Comparison of ENCODE assay signal across 10 cellular contexts in the genomic region with DNA sequence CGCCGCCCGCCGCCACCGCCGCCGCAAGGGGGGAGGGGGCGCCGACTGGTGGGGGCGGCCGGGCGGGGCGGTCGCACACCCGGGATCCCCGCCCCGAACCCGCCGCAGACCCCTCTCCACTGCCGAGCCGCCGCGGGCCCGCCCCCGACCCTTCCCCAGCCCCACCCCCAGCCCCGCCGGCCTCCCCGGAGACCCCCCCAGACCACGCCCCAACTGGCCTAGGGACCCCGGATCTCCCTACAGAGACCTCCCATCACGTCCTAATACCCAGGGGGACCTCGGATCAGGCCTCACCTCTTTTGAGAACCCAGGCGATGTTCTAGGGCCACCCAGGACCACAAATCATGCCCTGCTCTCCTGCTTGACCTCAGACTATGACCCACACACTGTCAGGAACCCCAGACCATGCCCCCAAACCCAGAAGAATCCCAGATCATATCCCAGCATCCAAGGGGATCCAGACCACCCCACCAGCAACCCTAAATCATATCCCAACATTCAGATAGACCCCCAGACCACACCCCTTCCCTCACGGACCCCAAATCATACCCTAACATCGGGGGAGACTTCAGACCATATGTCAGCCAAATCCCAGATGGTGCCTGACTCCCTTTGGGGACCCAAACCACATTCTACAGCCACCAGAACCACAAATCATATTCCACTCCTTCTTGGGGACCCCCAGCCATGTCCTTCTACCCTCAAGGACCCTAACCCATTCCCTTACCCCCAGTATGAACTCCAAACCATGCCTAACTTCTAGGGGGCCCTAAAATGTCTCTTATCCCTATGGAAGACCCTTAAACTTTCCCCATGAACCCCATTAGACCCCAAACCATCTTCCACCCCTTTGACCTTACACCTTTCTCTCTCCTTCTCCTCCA. TPM values are rescaled to one million over a fixed set of nuclear protein-coding genes. Genes with fewer than 3 reads are reported as not detected.
DNase-seq lines count a peak whose midpoint lies in the region; ATAC-seq and TF ChIP-seq lines count a peak whose summit lies in the region.
"Had no signal": no experiment of that assay in that cellular context is flagged by ENCODE, and none has a peak within 500 bp of the region (broad histone marks: within the 10 kb centered on the region; RNA-seq: fewer than 3 reads in every experiment).

No MANE protein-coding gene starts in this region.

- peak overlapping the region; percentile 76 for H3K4me3 Mint-ChIP-seq in activated naive CD8-positive, alpha-beta T cell treated with anti-CD3 and anti-CD28 coated beads, Interleukin-2, amount 50 U/mL, for 24 hours
- H3K4me3 Mint-ChIP-seq in naive thymus-derived CD8-positive, alpha-beta T cell, result peak overlapping the region; percentile 73 to 91 (median 84)

- no peaks in the 10 kb centered on the region for H3K9me3 ChIP-seq in AG04450 (ENCODE audit: control insufficient read depth, insufficient read depth, low read length)

- CTCF ChIA-PET in AG04450 (lab: Charles Lee), result no interaction called here

- peaks cover 17% of the 10 kb centered on the region for H3K4me1 Mint-ChIP-seq in activated naive CD8-positive, alpha-beta T cell treated with anti-CD3 and anti-CD28 coated beads, Interleukin-2, amount 50 U/mL, for 24 hours
- peaks cover 23 to 51% (median 37%) of the 10 kb centered on the region in 4 donors for H3K4me1 Mint-ChIP-seq in naive thymus-derived CD8-positive, alpha-beta T cell

- no peaks in the 10 kb centered on the region for H3K9me3 Mint-ChIP-seq in activated naive CD8-positive, alpha-beta T cell treated with anti-CD3 and anti-CD28 coated beads, Interleukin-2, amount 50 U/mL, for 24 hours
- no peaks in the 10 kb centered on the region for H3K9me3 Mint-ChIP-seq in naive thymus-derived CD8-positive, alpha-beta T cell

- H3K27ac ChIP-seq in AG04450 (ENCODE audit: low read depth, low read length), result no peak overlapping the region

- DNase-seq in AG04450 (ENCODE audit: low read depth, low spot score) (no peak), H7 (peak; percentile 97), mesenteric fat pad (ENCODE audit: low spot score) (no peak)
- DNase-seq in activated naive CD8-positive, alpha-beta T cell treated with anti-CD3 and anti-CD28 coated beads, Interleukin-2, amount 50 U/mL, for 24 hours, result no peak
- DNase-seq in naive thymus-derived CD8-positive, alpha-beta T cell, result peak in 1 of 10 donors; percentile 43
- DNase-seq in stimulated activated CD8-positive, alpha-beta memory T cell treated with anti-CD3 and anti-CD28 coated beads, Interleukin-4, amount 100 ng/mL, for 48 hours, result no peak
- DNase-seq: DMS79, NCI-H187 treated with DMSO at 0.1 percent for 48 hours had no signal

- no peaks in the 10 kb centered on the region for H3K36me3 ChIP-seq in H7 (replicated peaks; ENCODE audit: control insufficient read depth, insufficient read depth, low read length)

- POLR2A ChIA-PET in AG04450 (lab: Yijun Ruan, JAX), result no interaction called here
- POLR2A ChIA-PET in naive thymus-derived CD8-positive, alpha-beta T cell (lab: Charles Lee), result interaction anchor here (0.7 to 1.5 kb wide), 2 partner anchors 15 to 263 kb away, joined by 6 to 7 read pairs; a partner anchor contains a TSS

- H3K27ac Mint-ChIP-seq in activated naive CD8-positive, alpha-beta T cell treated with anti-CD3 and anti-CD28 coated beads, Interleukin-2, amount 50 U/mL, for 24 hours, result peak overlapping the region; percentile 71
- peak overlapping the region; percentile 75 to 96 (median 90) for H3K27ac Mint-ChIP-seq in naive thymus-derived CD8-positive, alpha-beta T cell

- peaks cover 33% of the 10 kb centered on the region for H3K27me3 ChIP-seq in AG04450 (ENCODE audit: control insufficient read depth, insufficient read depth, low read length)
- H3K27me3 ChIP-seq in H7 (ENCODE audit: control insufficient read depth, insufficient read depth, low read length), result peaks cover 22% of the 10 kb centered on the region

- no peak for TF ChIP-seq CTCF in AG04450 (IDR thresholded peaks at IDR 0.05; ENCODE audit: low read depth, low read length)

- no peak for ATAC-seq in activated naive CD8-positive, alpha-beta T cell treated with anti-CD3 and anti-CD28 coated beads, Interleukin-2, amount 50 U/mL, for 24 hours
- ATAC-seq in naive thymus-derived CD8-positive, alpha-beta T cell, result peak in 1 of 2 donors; percentile 32
- ATAC-seq in HG03342 (IDR thresholded peaks at IDR 0.05; ENCODE audit: unreplicated experiment) (no peak), HG03280 (IDR thresholded peaks at IDR 0.05; ENCODE audit: unreplicated experiment) (no peak)

- H3K4me3 ChIP-seq in AG04450 (ENCODE audit: low read depth, low read length), result 0 out of 2 replicates have a peak overlapping the region, but pooled peaks have one; percentile 17
- peak overlapping the region; percentile 33 for H3K4me3 ChIP-seq in H7 (ENCODE audit: insufficient read depth, low read depth, low read length)

- H3K27me3 Mint-ChIP-seq in activated naive CD8-positive, alpha-beta T cell treated with anti-CD3 and anti-CD28 coated beads, Interleukin-2, amount 50 U/mL, for 24 hours, result no peaks in the 10 kb centered on the region
- H3K27me3 Mint-ChIP-seq in naive thymus-derived CD8-positive, alpha-beta T cell, result no peaks in the 10 kb centered on the region

- no peaks in the 10 kb centered on the region for H3K36me3 Mint-ChIP-seq in activated naive CD8-positive, alpha-beta T cell treated with anti-CD3 and anti-CD28 coated beads, Interleukin-2, amount 50 U/mL, for 24 hours (ENCODE audit: low read depth)
- H3K36me3 Mint-ChIP-seq in naive thymus-derived CD8-positive, alpha-beta T cell, result peaks cover 0 to 26% (median 0%) of the 10 kb centered on the region in 3 donors

RNA-seq across cellular contexts. Expression of a gene that starts 0.5 kb away (rescaled TPM):
- polyA plus RNA-seq in AG04450 (2011; rRNA removed), result 0.15 and 0.16 TPM in 2 replicates
- polyA minus RNA-seq in AG04450 (2011; rRNA and poly(A)+ RNA removed), result 0.13 and 0.18 TPM in 2 replicates
- 1.9 and 2.4 TPM in 2 replicates for total RNA-seq in H7 (2014; rRNA removed; shearing (Covaris generic))
- 10 to 100 TPM; 10.1 TPM for total RNA-seq in naive thymus-derived CD8-positive, alpha-beta T cell
- 1 to 10 TPM; 3.2 to 4.4 (median 3.5) TPM for polyA plus RNA-seq in naive thymus-derived CD8-positive, alpha-beta T cell
- total RNA-seq in mesenteric fat pad, result 1.1 TPM

RNA-seq across cellular contexts. Expression of a gene that starts 14.7 kb away (rescaled TPM):
- polyA plus RNA-seq in AG04450 (2011; rRNA removed), result 0.17 and 0.26 TPM in 2 replicates
- polyA minus RNA-seq in AG04450 (2011; rRNA and poly(A)+ RNA removed), result not detected in 2 replicates
- 0.63 TPM in 1 of 2 replicates, not detected in the other for total RNA-seq in H7 (2014; rRNA removed; shearing (Covaris generic))
- total RNA-seq in naive thymus-derived CD8-positive, alpha-beta T cell, result 100 to 1,000 TPM; 373 to 393 TPM
- 1,000 to 10,000 TPM; 1,026 to 1,392 (median 1,316) TPM for polyA plus RNA-seq in naive thymus-derived CD8-positive, alpha-beta T cell
- 119 TPM for total RNA-seq in mesenteric fat pad

RNA-seq across cellular contexts. Expression of a gene that starts 21.0 kb away (rescaled TPM):
- 33.4 and 47.3 TPM in 2 replicates for polyA plus RNA-seq in AG04450 (2011; rRNA removed)
- polyA minus RNA-seq in AG04450 (2011; rRNA and poly(A)+ RNA removed), result 40.6 and 52.1 TPM in 2 replicates
- 113 and 122 TPM in 2 replicates for total RNA-seq in H7 (2014; rRNA removed; shearing (Covaris generic))
- 10 to 100 TPM; 49.8 to 55.2 TPM for total RNA-seq in naive thymus-derived CD8-positive, alpha-beta T cell
- 10 to 100 TPM in 1 of 3 donors, 1 to 10 TPM in 2; 5.4 to 12.3 (median 6.4) TPM for polyA plus RNA-seq in naive thymus-derived CD8-positive, alpha-beta T cell
- 82.3 TPM for total RNA-seq in mesenteric fat pad

RNA-seq across cellular contexts. Expression of a gene that starts 25.0 kb away (rescaled TPM):
- polyA plus RNA-seq in AG04450 (2011; rRNA removed), result not detected in 2 replicates
- polyA minus RNA-seq in AG04450 (2011; rRNA and poly(A)+ RNA removed), result not detected in 2 replicates
- total RNA-seq in H7 (2014; rRNA removed; shearing (Covaris generic)), result not detected in 2 replicates
- total RNA-seq in naive thymus-derived CD8-positive, alpha-beta T cell, result not detected
- polyA plus RNA-seq in naive thymus-derived CD8-positive, alpha-beta T cell, result under 1 TPM in 1 of 3 donors, not detected in 2; 0.65 TPM
- not detected for total RNA-seq in mesenteric fat pad

RNA-seq across cellular contexts. Expression of a gene that starts 53.0 kb away (rescaled TPM):
- not detected in 2 replicates for polyA plus RNA-seq in AG04450 (2011; rRNA removed)
- not detected in 2 replicates for polyA minus RNA-seq in AG04450 (2011; rRNA and poly(A)+ RNA removed)
- not detected in 2 replicates for total RNA-seq in H7 (2014; rRNA removed; shearing (Covaris generic))
- not detected for total RNA-seq in naive thymus-derived CD8-positive, alpha-beta T cell
- not detected for polyA plus RNA-seq in naive thymus-derived CD8-positive, alpha-beta T cell
- total RNA-seq in mesenteric fat pad, result not detected

Comparison
In these comparisons a context has a peak if more than half of its experiments do, and no peak if none do; other contexts are left out.
1. RNA of a gene that starts 14.7 kb away (total RNA-seq): 373 to 393 TPM in naive thymus-derived CD8-positive, alpha-beta T cell and 119 TPM in mesenteric fat pad (single experiment); 0.63 TPM in H7; every median in the first group is over 10 times any median in the second.